ENCODE assay signal across 11 cellular contexts in genomic region chr15:63969652-63970421, GRCh38.
DNase-seq lines count a peak whose midpoint lies in the region; ATAC-seq and TF ChIP-seq lines count a peak whose summit lies in the region.
"Had no signal": no experiment of that assay in that cellular context is flagged by ENCODE, and none has a peak within 500 bp of the region (broad histone marks: within the 10 kb centered on the region; RNA-seq: fewer than 3 reads in every experiment).

No MANE protein-coding gene starts in this region.

- ATAC-seq in upper lobe of right lung (peak; percentile 83), GM18867 (IDR thresholded peaks at IDR 0.05; ENCODE audit: unreplicated experiment) (no peak), HG02588 (IDR thresholded peaks at IDR 0.05; ENCODE audit: unreplicated experiment) (no peak)

- H3K27me3 Mint-ChIP-seq in activated naive CD4-positive, alpha-beta T cell treated with anti-CD3 and anti-CD28 coated beads, Interleukin-2, amount 50 U/mL, for 24 hours, result no peaks in the 10 kb centered on the region
- H3K27me3 Mint-ChIP-seq in activated naive CD8-positive, alpha-beta T cell treated with anti-CD3 and anti-CD28 coated beads for 36 hours, result no peaks in the 10 kb centered on the region

- H3K4me3 ChIP-seq in liver (ENCODE audit: low read depth in 1 of 3, low read length in 3 of 3) (no peak overlapping the region), upper lobe of right lung (no peak overlapping the region)

- TF ChIP-seq RAD21 in liver (IDR thresholded peaks at IDR 0.05), result peak; percentile 62 to 75

- peaks cover 2% of the 10 kb centered on the region for H3K9me3 Mint-ChIP-seq in activated naive CD4-positive, alpha-beta T cell treated with anti-CD3 and anti-CD28 coated beads, Interleukin-2, amount 50 U/mL, for 24 hours
- no peaks in the 10 kb centered on the region for H3K9me3 Mint-ChIP-seq in activated naive CD8-positive, alpha-beta T cell treated with anti-CD3 and anti-CD28 coated beads for 36 hours

- H3K9me3 ChIP-seq in liver (ENCODE audit: control insufficient read depth in 4 of 4, low read length in 3 of 4) (no peaks in the 10 kb centered on the region), upper lobe of right lung (no peaks in the 10 kb centered on the region)

- no peak for DNase-seq in activated naive CD4-positive, alpha-beta T cell treated with anti-CD3 and anti-CD28 coated beads, Interleukin-2, amount 50 U/mL, for 16 hours
- no peak for DNase-seq in activated naive CD8-positive, alpha-beta T cell treated with anti-CD3 and anti-CD28 coated beads for 36 hours
- DNase-seq in upper lobe of right lung (peak; percentile 74), OCI-M2 (lab: John Stamatoyannopoulos, UW; ENCODE audit: unreplicated experiment) (no peak)
- DNase-seq: AML-193, amniotic stem cell, NCI-H526 treated with DMSO at 0.1 percent for 48 hours had no signal

- H3K4me1 ChIP-seq in liver (ENCODE audit: control insufficient read depth in 4 of 4, insufficient read depth in 4 of 4, low read length in 3 of 4) (peaks cover 8 to 28% (median 18%) of the 10 kb centered on the region in 4 donors), upper lobe of right lung (peaks cover 48% of the 10 kb centered on the region)

- H3K27ac ChIP-seq in liver (ENCODE audit: low read depth in 1 of 2, low read length in 2 of 2) (peak overlapping the region; percentile 66 to 79), upper lobe of right lung (peak overlapping the region; percentile 66)

- H3K4me1 Mint-ChIP-seq in activated naive CD4-positive, alpha-beta T cell treated with anti-CD3 and anti-CD28 coated beads, Interleukin-2, amount 50 U/mL, for 24 hours, result peaks cover 36% of the 10 kb centered on the region
- H3K4me1 Mint-ChIP-seq in activated naive CD8-positive, alpha-beta T cell treated with anti-CD3 and anti-CD28 coated beads for 36 hours, result peaks cover 34% of the 10 kb centered on the region

- H3K9ac ChIP-seq in liver (ENCODE audit: low read depth in 1 of 2, low read length in 2 of 2), result no peak overlapping the region

- no peak overlapping the region for H3K4me3 Mint-ChIP-seq in activated naive CD4-positive, alpha-beta T cell treated with anti-CD3 and anti-CD28 coated beads, Interleukin-2, amount 50 U/mL, for 24 hours
- H3K4me3 Mint-ChIP-seq in activated naive CD8-positive, alpha-beta T cell treated with anti-CD3 and anti-CD28 coated beads for 36 hours, result no peak overlapping the region

- 77% methylated on average over 2 of the region's 2 CpGs for WGBS in liver

- intact Hi-C loops in upper lobe of right lung (cut with DNase I), result no loop called here

- TF ChIP-seq CTCF in liver (IDR thresholded peaks at IDR 0.05; ENCODE audit: low read depth, low read length, missing input control) (no peak), upper lobe of right lung (IDR thresholded peaks at IDR 0.05) (no peak)

- H3K36me3 Mint-ChIP-seq in activated naive CD4-positive, alpha-beta T cell treated with anti-CD3 and anti-CD28 coated beads, Interleukin-2, amount 50 U/mL, for 24 hours, result no peaks in the 10 kb centered on the region
- H3K36me3 Mint-ChIP-seq in activated naive CD8-positive, alpha-beta T cell treated with anti-CD3 and anti-CD28 coated beads for 36 hours, result no peaks in the 10 kb centered on the region

- peak overlapping the region; percentile 2 for H3K27ac Mint-ChIP-seq in activated naive CD4-positive, alpha-beta T cell treated with anti-CD3 and anti-CD28 coated beads, Interleukin-2, amount 50 U/mL, for 24 hours
- peak overlapping the region; percentile 90 for H3K27ac Mint-ChIP-seq in activated naive CD8-positive, alpha-beta T cell treated with anti-CD3 and anti-CD28 coated beads for 36 hours

- H3K36me3 ChIP-seq in liver (ENCODE audit: control insufficient read depth in 4 of 4, insufficient read depth in 3 of 4, low read depth in 1 of 4, low read length in 3 of 4), result no peaks in the 10 kb centered on the region
- H3K36me3 ChIP-seq in upper lobe of right lung, result no peaks in the 10 kb centered on the region

- H3K27me3 ChIP-seq in liver (ENCODE audit: control insufficient read depth in 4 of 4, insufficient read depth in 4 of 4, low read length in 3 of 4) (no peaks in the 10 kb centered on the region), upper lobe of right lung (no peaks in the 10 kb centered on the region)

TF ChIP-seq in liver, 16 proteins besides CTCF, POLR2A, EP300 and RAD21:
- TF ChIP-seq ATF3 (IDR thresholded peaks at IDR 0.05) (peak; percentile 85), EGR1 (IDR thresholded peaks at IDR 0.05; ENCODE audit: low read depth in 2 of 2) (peak; percentile 85 to 93), FOXA1 (IDR thresholded peaks at IDR 0.05) (peak; percentile 86), YY1 (IDR thresholded peaks at IDR 0.05) (peak; percentile 64), TAF1 (conservative IDR thresholded peaks at IDR 0.05) (no peak), FOXA2 (IDR thresholded peaks at IDR 0.05) (peak; percentile 76), REST (IDR thresholded peaks at IDR 0.05) (peak; percentile 70), RXRA (IDR thresholded peaks at IDR 0.05) (peak; percentile 94 to 96), JUND (IDR thresholded peaks at IDR 0.05) (peak; percentile 95 to 97), HNF4A (conservative IDR thresholded peaks at IDR 0.05) (peak; percentile 99), MAX (IDR thresholded peaks at IDR 0.05) (peak; percentile 98), HNF4G (IDR thresholded peaks at IDR 0.05) (peak; percentile 99), ZBTB33 (IDR thresholded peaks at IDR 0.05) (peak; percentile 68), SP1 (IDR thresholded peaks at IDR 0.05) (peak; percentile 93), NR2F2 (IDR thresholded peaks at IDR 0.05) (peak; percentile 77), GABPA (IDR thresholded peaks at IDR 0.05 in 1 of 2, conservative IDR thresholded peaks at IDR 0.05 in 1 of 2) (peak in 1 of 2 donors; percentile 72)
